8 cellular contexts compared by ENCODE assay signal in genomic region chr7:121395494-121395960, GRCh38. TPM values are rescaled to one million over a fixed set of nuclear protein-coding genes. Genes with fewer than 3 reads are reported as not detected.
DNase-seq lines count a peak whose midpoint lies in the region; TF ChIP-seq lines count a peak whose summit lies in the region.

No MANE protein-coding gene starts in this region.

- WGBS in testis, 2 donors: 1 to 5% methylated on average over 9 to 30 of the region's 30 CpGs

- H3K36me3 ChIP-seq in Loucy (ENCODE audit: insufficient read depth, low read length): no peaks in the 10 kb centered on the region
- H3K36me3 ChIP-seq in testis (ENCODE audit: low read depth, missing control alignments): no peaks in the 10 kb centered on the region

- peak overlapping the region; percentile 85 for H3K4me3 Mint-ChIP-seq in activated CD4-positive, alpha-beta memory T cell treated with anti-CD3 and anti-CD28 coated beads for 36 hours
- peak overlapping the region; percentile 92 for H3K4me3 Mint-ChIP-seq in nephron progenitor cell

- H4K20me1 ChIP-seq in Loucy (ENCODE audit: insufficient read depth, low read length, poor library complexity, severe bottlenecking): peaks cover 17% of the 10 kb centered on the region

- TF ChIP-seq CTCF in Loucy (conservative IDR thresholded peaks at IDR 0.05; ENCODE audit: low read length): no peak
- no peak for TF ChIP-seq CTCF in nephron progenitor cell (IDR thresholded peaks at IDR 0.05)
- no peak for TF ChIP-seq CTCF in testis (IDR thresholded peaks at IDR 0.05)

- H3K9me3 Mint-ChIP-seq in activated CD4-positive, alpha-beta memory T cell treated with anti-CD3 and anti-CD28 coated beads for 36 hours: peaks cover 4% of the 10 kb centered on the region
- peaks cover 8% of the 10 kb centered on the region for H3K9me3 Mint-ChIP-seq in nephron progenitor cell

- H3K4me3 ChIP-seq in Loucy (ENCODE audit: low read length, poor library complexity, severe bottlenecking) (peak overlapping the region; percentile 79), testis (peak overlapping the region; percentile 84 to 89)

- H3K9me3 ChIP-seq in Loucy (ENCODE audit: insufficient read depth, low read depth, low read length): no peaks in the 10 kb centered on the region
- no peaks in the 10 kb centered on the region for H3K9me3 ChIP-seq in testis

- TF ChIP-seq POLR2A in erythroblast (IDR thresholded peaks at IDR 0.05; ENCODE audit: low read length) (no peak), testis (IDR thresholded peaks at IDR 0.05) (no peak)

- H3K79me2 ChIP-seq in Loucy (ENCODE audit: insufficient read depth, low read length): peaks cover 37% of the 10 kb centered on the region; the same call in 1 of the 2 replicates

- H2AFZ ChIP-seq in Loucy (ENCODE audit: low read length): peak overlapping the region; percentile 85; the same call in 1 of the 2 replicates

- H3F3A ChIP-seq in Loucy (ENCODE audit: low read depth): no peaks in the 10 kb centered on the region

- no peaks in the 10 kb centered on the region for H3K27me3 Mint-ChIP-seq in activated CD4-positive, alpha-beta memory T cell treated with anti-CD3 and anti-CD28 coated beads for 36 hours
- no peaks in the 10 kb centered on the region for H3K27me3 Mint-ChIP-seq in nephron progenitor cell (ENCODE audit: low read depth, poor library complexity)

- H3K9ac ChIP-seq in Loucy (ENCODE audit: low read depth, low read length, poor library complexity, severe bottlenecking): peak overlapping the region; percentile 73

- H3K4me1 Mint-ChIP-seq in activated CD4-positive, alpha-beta memory T cell treated with anti-CD3 and anti-CD28 coated beads for 36 hours (ENCODE audit: low read depth): peaks cover 41% of the 10 kb centered on the region
- H3K4me1 Mint-ChIP-seq in nephron progenitor cell: peaks cover 14% of the 10 kb centered on the region

- peak overlapping the region; percentile 69 for H3K4me2 ChIP-seq in Loucy (ENCODE audit: low read depth, low read length, poor library complexity, severe bottlenecking)

- peak overlapping the region; percentile 74 for H3K27ac Mint-ChIP-seq in activated CD4-positive, alpha-beta memory T cell treated with anti-CD3 and anti-CD28 coated beads for 36 hours
- H3K27ac Mint-ChIP-seq in nephron progenitor cell: no peak overlapping the region

- POLR2A ChIA-PET in activated CD4-positive, alpha-beta memory T cell treated with anti-CD3 and anti-CD28 coated beads for 36 hours (lab: Charles Lee): interaction anchor here (1.0 to 2.1 kb wide), 7 partner anchors 11 to 149 kb away, joined by 3 to 12 read pairs (median 5); no protein-coding TSS in a partner anchor

- CTCF ChIA-PET in activated CD4-positive, alpha-beta memory T cell treated with anti-CD3 and anti-CD28 coated beads for 36 hours (lab: Charles Lee): interaction anchor here (0.6 to 4.3 kb wide), 24 partner anchors 9 to 152 kb away, joined by 3 to 31 read pairs (median 5); no protein-coding TSS in a partner anchor

- H3K4me1 ChIP-seq in Loucy (ENCODE audit: insufficient read depth, low read length, poor library complexity, severe bottlenecking): peaks cover 26% of the 10 kb centered on the region
- no peaks in the 10 kb centered on the region for H3K4me1 ChIP-seq in testis

- intact Hi-C loops in activated CD4-positive, alpha-beta memory T cell treated with anti-CD3 and anti-CD28 coated beads for 36 hours (cut with micrococcal nuclease): loop anchor here (1.0 kb wide), 1 partner anchor 149 kb away; no protein-coding TSS in a partner anchor
- intact Hi-C loops in testis (cut with DNase I; ENCODE audit: low total_unique reads): no loop called here

- peak overlapping the region; percentile 86 to 88 for H3K27ac ChIP-seq in testis

- peaks cover 11% of the 10 kb centered on the region for H3K36me3 Mint-ChIP-seq in activated CD4-positive, alpha-beta memory T cell treated with anti-CD3 and anti-CD28 coated beads for 36 hours
- peaks cover 35% of the 10 kb centered on the region for H3K36me3 Mint-ChIP-seq in nephron progenitor cell (ENCODE audit: low read depth)

- no peaks in the 10 kb centered on the region for H3K9me2 ChIP-seq in Loucy (replicated peaks; ENCODE audit: low read depth, low read length)

- DNase-seq in DMS79 treated with DMSO at 0.1 percent for 48 hours (lab: John Stamatoyannopoulos, UW) (peak; percentile 10), DMS79 (lab: John Stamatoyannopoulos, UW) (no peak), HCEC 1CT (peak; percentile 24), erythroblast (lab: John Stamatoyannopoulos, UW) (peak; percentile 48 to 64), nephron progenitor cell (no peak), testis (peak; percentile 48)
- DNase-seq in activated CD4-positive, alpha-beta memory T cell treated with anti-CD3 and anti-CD28 coated beads for 36 hours: peak; percentile 66

- no peaks in the 10 kb centered on the region for H3K27me3 ChIP-seq in Loucy (ENCODE audit: insufficient read depth, low read length, poor library complexity, severe bottlenecking)
- no peaks in the 10 kb centered on the region for H3K27me3 ChIP-seq in testis

RNA-seq across cellular contexts. Expression of gene FAM3C, which starts 0.6 kb away (rescaled TPM):
- total RNA-seq in activated CD4-positive, alpha-beta memory T cell treated with anti-CD3 and anti-CD28 coated beads for 36 hours: 10 to 100 TPM; 17.2 to 18.3 TPM
- 10 to 100 TPM; 31.8 to 35.9 TPM for total RNA-seq in testis
- polyA plus RNA-seq in testis (ENCODE audit: insufficient read depth, low read depth, low replicate concordance): 50.7 TPM

Comparison
In these comparisons a context has a peak if more than half of its experiments do, and no peak if none do; other contexts are left out.
1. DNase-seq: peak in DMS79 treated with DMSO at 0.1 percent for 48 hours (single experiment), HCEC 1CT (single experiment), activated CD4-positive, alpha-beta memory T cell treated with anti-CD3 and anti-CD28 coated beads for 36 hours (single experiment), erythroblast (2 of 2) and testis (single experiment); none in DMS79 (single experiment) and nephron progenitor cell (single experiment).